In genomic region chr12:45234134-45234865, GRCh38 we compare ENCODE assay signal across 8 cellular contexts. TPM values are rescaled to one million over a fixed set of nuclear protein-coding genes. Genes with fewer than 3 reads are reported as not detected.
A peak's percentile ranks its signal among the peaks of the same experiment; 100 is the strongest.
DNase-seq lines count a peak whose midpoint lies in the region; ATAC-seq and TF ChIP-seq lines count a peak whose summit lies in the region.

No MANE protein-coding gene starts in this region.

- 10% methylated on average over 4 of the region's 4 CpGs for WGBS in urinary bladder

- H3K27me3 ChIP-seq in OCI-LY3 (ENCODE audit: low read depth, low read length) (no peaks in the 10 kb centered on the region), lower lobe of right lung (ENCODE audit: low read depth) (no peaks in the 10 kb centered on the region)

- H3K9me3 ChIP-seq in OCI-LY3 (ENCODE audit: insufficient read depth, low read length) (no peaks in the 10 kb centered on the region), lower lobe of right lung (no peaks in the 10 kb centered on the region)

- H3K79me2 ChIP-seq in OCI-LY3 (ENCODE audit: low read length) = no peaks in the 10 kb centered on the region

- H3K4me2 ChIP-seq in OCI-LY3 (ENCODE audit: low read length) = peak overlapping the region; percentile 56

- no peaks in the 10 kb centered on the region for H3K36me3 ChIP-seq in OCI-LY3 (replicated peaks; ENCODE audit: low read depth, low read length)
- H3K36me3 ChIP-seq in lower lobe of right lung = no peaks in the 10 kb centered on the region
- no peaks in the 10 kb centered on the region for H3K36me3 ChIP-seq in urinary bladder (ENCODE audit: insufficient read depth)

- H3K4me3 ChIP-seq in OCI-LY3 (ENCODE audit: low read length) = peak overlapping the region; percentile 20; the same call in 1 of the 2 replicates
- H3K4me3 ChIP-seq in lower lobe of right lung = no peak overlapping the region
- H3K4me3 ChIP-seq in urinary bladder (ENCODE audit: low read depth, low read length) = no peak overlapping the region

- no peak for TF ChIP-seq CTCF in OCI-LY3 (IDR thresholded peaks at IDR 0.05; ENCODE audit: low read depth, low read length)
- TF ChIP-seq CTCF in lower lobe of right lung (IDR thresholded peaks at IDR 0.05) = no peak

- intact Hi-C loops in lower lobe of right lung (cut with DNase I) = no loop called here

- peaks cover 37% of the 10 kb centered on the region for H3K4me1 ChIP-seq in OCI-LY3 (ENCODE audit: low read length)
- peaks cover 54% of the 10 kb centered on the region for H3K4me1 ChIP-seq in lower lobe of right lung
- peaks cover 1% of the 10 kb centered on the region for H3K4me1 ChIP-seq in urinary bladder (ENCODE audit: insufficient read depth)

- H4K20me1 ChIP-seq in OCI-LY3 (ENCODE audit: insufficient read depth, low read length) = peaks cover 18% of the 10 kb centered on the region; the same call in 1 of the 2 replicates

- peak; percentile 74 for ATAC-seq in lower lobe of right lung
- no peak for ATAC-seq in activated CD4-positive, CD25-positive, alpha-beta regulatory T cell treated with anti-CD3 and anti-CD28 coated beads, Interleukin-2, amount 50 U/mL, for 24 hours

- H3K27ac ChIP-seq in OCI-LY3 (ENCODE audit: low read length) (no peak overlapping the region), lower lobe of right lung (peak overlapping the region; percentile 83), urinary bladder (ENCODE audit: low read depth) (peak overlapping the region; percentile 67)

- H2AFZ ChIP-seq in OCI-LY3 (ENCODE audit: low read depth, low read length) = no peak overlapping the region

- no peak overlapping the region for H3K9ac ChIP-seq in OCI-LY3 (ENCODE audit: low read length)

- peak; percentile 10 for DNase-seq in stimulated activated CD4-positive, alpha-beta T cell treated with anti-CD3 and anti-CD28 coated beads, Interleukin-4, amount 100 ng/mL, for 24 hours
- no peak for DNase-seq in stimulated activated CD4-positive, alpha-beta T cell treated with anti-CD3 and anti-CD28 coated beads, Interleukin-2, amount 100 ng/mL, for 24 hours
- DNase-seq in dermis blood vessel endothelial cell (peak; percentile 97), lower lobe of right lung (no peak), DMS153 (lab: John Stamatoyannopoulos, UW) (no peak)

RNA-seq across cellular contexts. Expression of gene ANO6, which starts 18.4 kb away (rescaled TPM):
- total RNA-seq in dermis blood vessel endothelial cell (66.5 and 89.7 TPM in 2 replicates), lower lobe of right lung (64.1 TPM), urinary bladder (163 TPM)
- polyA plus RNA-seq in urinary bladder = 63.7 TPM

Comparison
In these comparisons a context has a peak if more than half of its experiments do, and no peak if none do; other contexts are left out.
1. DNase-seq: peak in stimulated activated CD4-positive, alpha-beta T cell treated with anti-CD3 and anti-CD28 coated beads, Interleukin-4, amount 100 ng/mL, for 24 hours (single experiment) and dermis blood vessel endothelial cell (single experiment); none in stimulated activated CD4-positive, alpha-beta T cell treated with anti-CD3 and anti-CD28 coated beads, Interleukin-2, amount 100 ng/mL, for 24 hours (0 of 2), lower lobe of right lung (single experiment) and DMS153 (single experiment).
2. ATAC-seq: peak in lower lobe of right lung (2 of 2); none in activated CD4-positive, CD25-positive, alpha-beta regulatory T cell treated with anti-CD3 and anti-CD28 coated beads, Interleukin-2, amount 50 U/mL, for 24 hours (0 of 2).